In the genomic region with DNA sequence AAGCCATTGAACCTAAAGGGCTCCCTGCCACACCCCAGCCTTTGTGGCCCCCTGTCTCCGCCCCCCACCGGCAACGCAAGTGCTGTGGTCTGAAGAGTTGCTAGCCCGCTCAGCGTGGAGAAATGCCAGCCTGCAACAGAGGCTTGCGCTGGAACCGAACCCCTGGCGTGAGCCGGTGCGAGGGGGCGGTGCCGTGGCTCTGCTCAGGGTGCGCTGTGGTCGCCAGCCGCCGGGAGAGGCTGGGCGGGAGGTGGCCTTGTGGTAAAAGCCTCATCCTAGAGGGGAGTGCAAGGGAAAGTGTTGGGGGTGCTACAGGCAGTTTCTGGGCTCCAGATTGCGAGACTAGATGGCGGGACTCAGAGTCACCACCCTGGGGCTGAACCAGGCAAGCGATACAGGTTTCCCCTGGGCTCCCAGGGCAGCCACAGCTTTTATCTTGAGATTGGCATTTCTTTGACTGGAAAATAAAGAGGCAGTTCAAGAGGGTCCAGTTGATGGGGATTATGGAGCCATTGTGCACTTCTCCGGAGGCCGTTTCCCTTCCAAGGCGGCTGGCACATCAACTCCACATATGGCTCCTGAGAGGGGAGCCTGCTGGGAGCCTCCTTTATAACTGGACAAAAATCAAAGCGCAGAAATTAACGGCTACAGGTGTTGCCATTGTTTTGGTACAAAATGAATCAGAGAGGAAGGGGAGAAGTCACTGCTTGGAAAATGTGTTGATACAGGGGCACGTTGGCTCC, we compare ENCODE assay signal across 8 cellular contexts. TPM values are rescaled to one million over a fixed set of nuclear protein-coding genes. Genes with fewer than 3 reads are reported as not detected.
DNase-seq lines count a peak whose midpoint lies in the region; ATAC-seq and TF ChIP-seq lines count a peak whose summit lies in the region.

No MANE protein-coding gene starts in this region.

- peak overlapping the region; percentile 85 for H3K4me3 Mint-ChIP-seq in activated CD4-positive, alpha-beta T cell treated with anti-CD3 and anti-CD28 coated beads, Interleukin-2, amount 10 ng/mL, durations not matched to agents 7 days and 5 days

- H3K4me3 ChIP-seq in esophagus squamous epithelium (peak overlapping the region; percentile 32 to 79 (median 58)), ovary (peak overlapping the region; percentile 60)

- no peaks in the 10 kb centered on the region for H3K9me3 Mint-ChIP-seq in activated CD4-positive, alpha-beta T cell treated with anti-CD3 and anti-CD28 coated beads, Interleukin-2, amount 10 ng/mL, durations not matched to agents 7 days and 5 days

- TF ChIP-seq EP300 in ovary (IDR thresholded peaks at IDR 0.05), result no peak

- no peaks in the 10 kb centered on the region for H3K36me3 ChIP-seq in esophagus squamous epithelium
- no peaks in the 10 kb centered on the region for H3K36me3 ChIP-seq in ovary

- H3K27me3 Mint-ChIP-seq in activated CD4-positive, alpha-beta T cell treated with anti-CD3 and anti-CD28 coated beads, Interleukin-2, amount 10 ng/mL, durations not matched to agents 7 days and 5 days, result peaks cover 16% of the 10 kb centered on the region

- 17 to 24% methylated on average over 20 to 21 of the region's 26 CpGs for WGBS in esophagus squamous epithelium, 2 donors
- 11 to 18% (median 14%) methylated on average over 23 to 26 of the region's 26 CpGs for WGBS in ovary, 3 donors

- H3K36me3 Mint-ChIP-seq in activated CD4-positive, alpha-beta T cell treated with anti-CD3 and anti-CD28 coated beads, Interleukin-2, amount 10 ng/mL, durations not matched to agents 7 days and 5 days (ENCODE audit: low read depth), result peaks cover 25% of the 10 kb centered on the region

- CTCF ChIA-PET in activated CD4-positive, alpha-beta T cell treated with anti-CD3 and anti-CD28 coated beads, Interleukin-2, amount 10 ng/mL, durations not matched to agents 7 days and 5 days (lab: Charles Lee), result interaction anchor here (1.8 to 2.3 kb wide), 3 partner anchors 10 to 17 kb away, joined by 4 to 9 read pairs (median 5); no protein-coding TSS in a partner anchor

- TF ChIP-seq CTCF in esophagus squamous epithelium (IDR thresholded peaks at IDR 0.05) (no peak), ovary (IDR thresholded peaks at IDR 0.05) (no peak)

- H3K9me3 ChIP-seq in esophagus squamous epithelium (no peaks in the 10 kb centered on the region), ovary (no peaks in the 10 kb centered on the region)

- H3K4me1 ChIP-seq in esophagus squamous epithelium, result peaks cover 10 to 52% (median 23%) of the 10 kb centered on the region in 3 donors
- H3K4me1 ChIP-seq in ovary (ENCODE audit: insufficient read depth), result no peaks in the 10 kb centered on the region

- ATAC-seq in HG03432 (IDR thresholded peaks at IDR 0.05; ENCODE audit: unreplicated experiment), result peak; percentile 11
- no peak for ATAC-seq in HG03565 (IDR thresholded peaks at IDR 0.05; ENCODE audit: unreplicated experiment)
- ATAC-seq in HG02870 (IDR thresholded peaks at IDR 0.05; ENCODE audit: unreplicated experiment), result no peak

- POLR2A ChIA-PET in activated CD4-positive, alpha-beta T cell treated with anti-CD3 and anti-CD28 coated beads, Interleukin-2, amount 10 ng/mL, durations not matched to agents 7 days and 5 days (lab: Charles Lee), result interaction anchor here (0.6 kb wide), 1 partner anchor 266 kb away, joined by 5 read pairs; no protein-coding TSS in a partner anchor

- peaks cover 43% of the 10 kb centered on the region for H3K4me1 Mint-ChIP-seq in activated CD4-positive, alpha-beta T cell treated with anti-CD3 and anti-CD28 coated beads, Interleukin-2, amount 10 ng/mL, durations not matched to agents 7 days and 5 days

- intact Hi-C loops in esophagus squamous epithelium (cut with DNase I) (no loop called here), ovary (cut with DNase I) (loop anchor here in 2 of 4 donors (5.0 to 10.0 kb wide), 2 partner anchors 47 to 54 kb away; no protein-coding TSS in a partner anchor)

- DNase-seq in AG20443 (ENCODE audit: low spot score), result peak; percentile 29
- DNase-seq in activated CD4-positive, alpha-beta T cell treated with anti-CD3 and anti-CD28 coated beads, Interleukin-2, amount 10 ng/mL, durations not matched to agents 7 days and 5 days, result peak; percentile 49
- no peak for DNase-seq in esophagus squamous epithelium (lab: John Stamatoyannopoulos, UW)
- peak; percentile 45 to 70 (median 55) for DNase-seq in ovary
- no peak for DNase-seq in dermis blood vessel endothelial cell

- H3K27ac ChIP-seq in esophagus squamous epithelium, result peak overlapping the region in 2 of 4 donors; percentile 39 to 64
- peak overlapping the region in 1 of 2 donors; percentile 72 for H3K27ac ChIP-seq in ovary

- H3K27me3 ChIP-seq in esophagus squamous epithelium, result peaks cover 6 to 98% (median 12%) of the 10 kb centered on the region in 4 donors
- H3K27me3 ChIP-seq in ovary, result no peaks in the 10 kb centered on the region

- TF ChIP-seq POLR2A in esophagus squamous epithelium (IDR thresholded peaks at IDR 0.05) (no peak), ovary (IDR thresholded peaks at IDR 0.05) (no peak)

- peak overlapping the region; percentile 20 for H3K27ac Mint-ChIP-seq in activated CD4-positive, alpha-beta T cell treated with anti-CD3 and anti-CD28 coated beads, Interleukin-2, amount 10 ng/mL, durations not matched to agents 7 days and 5 days

RNA-seq across cellular contexts. Expression of a gene that starts 2.3 kb away (rescaled TPM):
- total RNA-seq in activated CD4-positive, alpha-beta T cell treated with anti-CD3 and anti-CD28 coated beads, Interleukin-2, amount 10 ng/mL, durations not matched to agents 7 days and 5 days, result 10 to 100 TPM; 27.4 to 29.7 TPM
- total RNA-seq in esophagus squamous epithelium (1 to 10 TPM; 1.0 to 6.7 (median 2.6) TPM), ovary (10 to 100 TPM in 6 of 7 donors, 1 to 10 TPM in 1; 9.8 to 33.7 (median 19.5) TPM), dermis blood vessel endothelial cell (0.17 and 0.23 TPM in 2 replicates)
- 10 to 100 TPM in 1 of 2 donors, 1 to 10 TPM in 1; 8.2 to 13.9 TPM for polyA plus RNA-seq in ovary

Comparison
In these comparisons a context has a peak if more than half of its experiments do, and no peak if none do; other contexts are left out.
1. DNase-seq: peak in AG20443 (single experiment), activated CD4-positive, alpha-beta T cell treated with anti-CD3 and anti-CD28 coated beads, Interleukin-2, amount 10 ng/mL, durations not matched to agents 7 days and 5 days (single experiment) and ovary (5 of 5); none in esophagus squamous epithelium (single experiment) and dermis blood vessel endothelial cell (single experiment).